Comparison of ENCODE assay signal across 1 cellular context in genomic region chr16:57778658-57779057, GRCh38.
TF ChIP-seq lines count a peak whose summit lies in the region.

No MANE protein-coding gene starts in this region.

TF ChIP-seq in HepG2, 621 proteins besides CTCF, POLR2A, EP300 and RAD21:
- TF ChIP-seq KLF15 (CRISPR knock-in tag; IDR thresholded peaks at IDR 0.05; ENCODE audit: borderline replicate concordance) (no peak), ZNF329 (CRISPR knock-in tag; IDR thresholded peaks at IDR 0.05; ENCODE audit: low read depth) (no peak), TCF12 (IDR thresholded peaks at IDR 0.05) (no peak), TCF12 (CRISPR knock-in tag; IDR thresholded peaks at IDR 0.05) (no peak), ZNF629 (CRISPR knock-in tag; conservative IDR thresholded peaks at IDR 0.05) (no peak), SP5 (CRISPR knock-in tag; IDR thresholded peaks at IDR 0.05; ENCODE audit: borderline replicate concordance, low read depth) (no peak), RARA (CRISPR knock-in tag; IDR thresholded peaks at IDR 0.05) (peak; percentile 36; the same call in 1 of the 2 replicates), ZSCAN30 (CRISPR knock-in tag; IDR thresholded peaks at IDR 0.05) (no peak), ZNF776 (CRISPR knock-in tag; IDR thresholded peaks at IDR 0.05) (no peak), ZNF17 (CRISPR knock-in tag; IDR thresholded peaks at IDR 0.05) (no peak), ZFP82 (CRISPR knock-in tag; IDR thresholded peaks at IDR 0.05; ENCODE audit: borderline replicate concordance) (no peak), ZNF138 (CRISPR knock-in tag; IDR thresholded peaks at IDR 0.05; ENCODE audit: low read depth) (no peak), THAP7 (CRISPR knock-in tag; IDR thresholded peaks at IDR 0.05) (no peak), HMG20B (CRISPR knock-in tag; conservative IDR thresholded peaks at IDR 0.05) (no peak), ZBTB21 (CRISPR knock-in tag; IDR thresholded peaks at IDR 0.05) (no peak), ZNF770 (CRISPR knock-in tag; IDR thresholded peaks at IDR 0.05) (peak; percentile 75), ZNF253 (CRISPR knock-in tag; IDR thresholded peaks at IDR 0.05; ENCODE audit: borderline replicate concordance) (no peak), ZNF431 (CRISPR knock-in tag; IDR thresholded peaks at IDR 0.05; ENCODE audit: borderline replicate concordance, low read depth) (no peak), ATF3 (CRISPR knock-in tag; IDR thresholded peaks at IDR 0.05) (no peak), ZNF121 (CRISPR knock-in tag; IDR thresholded peaks at IDR 0.05) (peak; percentile 58; the same call in 1 of the 2 replicates), SCMH1 (CRISPR knock-in tag; IDR thresholded peaks at IDR 0.05; ENCODE audit: borderline replicate concordance) (no peak), CREBL2 (CRISPR knock-in tag; IDR thresholded peaks at IDR 0.05; ENCODE audit: borderline replicate concordance) (no peak)
